In genomic region chr22:17754233-17754925, GRCh38 we compare ENCODE assay signal across 8 cellular contexts. TPM values are rescaled to one million over a fixed set of nuclear protein-coding genes. Genes with fewer than 3 reads are reported as not detected.
DNase-seq lines count a peak whose midpoint lies in the region; ATAC-seq, FAIRE-seq and TF ChIP-seq lines count a peak whose summit lies in the region.
"Had no signal": no experiment of that assay in that cellular context is flagged by ENCODE, and none has a peak within 500 bp of the region (broad histone marks: within the 10 kb centered on the region; RNA-seq: fewer than 3 reads in every experiment).

No MANE protein-coding gene starts in this region.

- POLR2A ChIA-PET in K562 (lab: Yijun Ruan, JAX): interaction anchor here (0.6 kb wide), 1 partner anchor 98 kb away, joined by 3 read pairs; no protein-coding TSS in a partner anchor

- no peak overlapping the region for H3K4me3 ChIP-seq in NB4 (ENCODE audit: low read depth, low read length)
- H3K4me3 ChIP-seq in K562: no peak overlapping the region
- H3K4me3 ChIP-seq in tibial nerve: no peak overlapping the region

- intact Hi-C loops in K562 (cut with micrococcal nuclease): no loop called here
- intact Hi-C loops in natural killer cell (cut with micrococcal nuclease): loop anchor here (1.0 kb wide), 1 partner anchor 31 kb away; no protein-coding TSS in a partner anchor

- ATAC-seq in K562: peak; percentile 30; the same call in 2 of the 3 replicates
- peak; percentile 60 to 67 (median 61) for ATAC-seq in natural killer cell

- TF ChIP-seq CTCF in NB4 (IDR thresholded peaks at IDR 0.05; ENCODE audit: low read depth, low read length): peak; percentile 30
- peak; percentile 12 to 37 (median 16); a peak in 3 of 6 replicates for TF ChIP-seq CTCF in K562 (IDR thresholded peaks at IDR 0.05 in 2 of 3, conservative IDR thresholded peaks at IDR 0.05 in 1 of 3; ENCODE audit: insufficient read depth in 2 of 3, low read depth in 1 of 3, low read length in 3 of 3)
- peak; percentile 14 for TF ChIP-seq CTCF in natural killer cell (IDR thresholded peaks at IDR 0.05)
- TF ChIP-seq CTCF in tibial nerve (IDR thresholded peaks at IDR 0.05): no peak

- BruUV-seq in K562 (replicated peaks; lab: Mats Ljungman, UMichigan): no TSS peak

- H3K9ac ChIP-seq in K562 (ENCODE audit: insufficient read depth in 1 of 2, low read depth in 2 of 2, low read length in 2 of 2): no peak overlapping the region

- TF ChIP-seq POLR2A in NB4 (IDR thresholded peaks at IDR 0.05; ENCODE audit: extremely low read depth, insufficient read length): no peak
- TF ChIP-seq POLR2A in K562 (conservative IDR thresholded peaks at IDR 0.05): no peak
- TF ChIP-seq POLR2A in tibial nerve (IDR thresholded peaks at IDR 0.05): no peak

- H3K27me3 ChIP-seq in K562 (ENCODE audit: control insufficient read depth in 2 of 2, insufficient read depth in 2 of 2, low read length in 2 of 2) (no peaks in the 10 kb centered on the region), tibial nerve (no peaks in the 10 kb centered on the region)

- no peaks in the 10 kb centered on the region for H3K9me3 Mint-ChIP-seq in natural killer cell

- peaks cover 6% of the 10 kb centered on the region for H3K9me1 ChIP-seq in K562 (ENCODE audit: control insufficient read depth, insufficient read depth, low read length)

- H3K27ac ChIP-seq in K562 (ENCODE audit: extremely low read depth, low read depth, low read length): no peak overlapping the region
- no peak overlapping the region for H3K27ac ChIP-seq in caudate nucleus (ENCODE audit: low read depth, low read length)
- no peak overlapping the region for H3K27ac ChIP-seq in tibial nerve

- TF ChIP-seq EP300 in K562 (IDR thresholded peaks at IDR 0.05; ENCODE audit: low read length) (no peak), tibial nerve (IDR thresholded peaks at IDR 0.05) (no peak)

- H3K27ac Mint-ChIP-seq in natural killer cell: peak overlapping the region; percentile 36 to 69

- H3K4me3 Mint-ChIP-seq in natural killer cell: no peak overlapping the region

- FAIRE-seq in K562 (lab: Jason Lieb, UNC): no peak

- CTCF ChIA-PET in K562 (lab: Yijun Ruan, JAX; ENCODE audit: low intra/inter-chr PET ratio): no interaction called here

- no peaks in the 10 kb centered on the region for H3K36me3 Mint-ChIP-seq in natural killer cell

- H4K20me1 ChIP-seq in K562 (replicated peaks; ENCODE audit: control insufficient read depth, insufficient read depth, low read length): no peaks in the 10 kb centered on the region; the same call in 1 of the 2 replicates

- H3K4me1 ChIP-seq in K562 (replicated peaks in 1 of 2; ENCODE audit: control insufficient read depth in 2 of 2, insufficient read depth in 2 of 2, low read length in 2 of 2) (peaks cover 0 to 19% of the 10 kb centered on the region in 2 experiments; a peak in 1 of 5 replicates), tibial nerve (no peaks in the 10 kb centered on the region)

- no peak overlapping the region for H2AFZ ChIP-seq in K562 (ENCODE audit: low read depth, low read length)

- no peaks in the 10 kb centered on the region for H3K27me3 Mint-ChIP-seq in natural killer cell (ENCODE audit: low read depth in 2 of 2)

- H3K79me2 ChIP-seq in K562 (ENCODE audit: control insufficient read depth, insufficient read depth, low read length): peaks cover 44% of the 10 kb centered on the region

- no peak for TF ChIP-seq RAD21 in K562 (CRISPR knock-in tag; conservative IDR thresholded peaks at IDR 0.05 in 1 of 2, IDR thresholded peaks at IDR 0.05 in 1 of 2)

- no peak overlapping the region for H3K4me2 ChIP-seq in K562 (ENCODE audit: insufficient read depth, low read length)

- 0 out of 3 replicates have a peak, but pooled peaks cover 5% of the 10 kb centered on the region for H3K36me3 ChIP-seq in K562 (ENCODE audit: control insufficient read depth, insufficient read depth, low read length)
- H3K36me3 ChIP-seq in tibial nerve: no peaks in the 10 kb centered on the region

- peak; percentile 23 for DNase-seq in EL
- DNase-seq in NB4 (ENCODE audit: low read depth): peak; percentile 41
- no peak for DNase-seq in K562 (ENCODE audit: extremely low read depth in 1 of 4, low spot score in 3 of 4)
- no peak for DNase-seq in natural killer cell
- DNase-seq in dermis blood vessel endothelial cell: no peak
- DNase-seq in caudate nucleus (lab: John Stamatoyannopoulos, UW): no peak
- DNase-seq in tibial nerve (ENCODE audit: low spot score in 2 of 2): no peak
- DNase-seq: foreskin melanocyte had no signal

- H3K9me3 ChIP-seq in K562 (replicated peaks; ENCODE audit: control insufficient read depth, insufficient read depth, low read depth, low read length): no peaks in the 10 kb centered on the region
- no peaks in the 10 kb centered on the region for H3K9me3 ChIP-seq in tibial nerve

- H3K4me1 Mint-ChIP-seq in natural killer cell: peaks cover 20 to 28% of the 10 kb centered on the region in 2 donors

- 88% methylated on average over 13 of the region's 14 CpGs for WGBS in K562 (ENCODE audit: insufficient coverage, low coverage, missing lambda C conversion rate)
- WGBS in tibial nerve, 2 donors: 86 to 93% methylated on average over 11 to 14 of the region's 14 CpGs

- in situ Hi-C loops in K562 (cut with MboI): no loop called here

TF ChIP-seq in K562, 482 proteins besides CTCF, POLR2A, EP300 and RAD21:
- TF ChIP-seq GABPB1 (CRISPR knock-in tag; IDR thresholded peaks at IDR 0.05): no peak
- TF ChIP-seq C11orf30 (IDR thresholded peaks at IDR 0.05; ENCODE audit: low read depth): peak; percentile 61
- peak; percentile 28; the same call in 1 of the 2 replicates for TF ChIP-seq MAFG (tag; conservative IDR thresholded peaks at IDR 0.05)
- 0 out of 2 replicates have a peak, but pooled peaks have one; percentile 17 for TF ChIP-seq POLR2G (IDR thresholded peaks at IDR 0.05; ENCODE audit: low read depth, low read length)
- peak; percentile 82 for TF ChIP-seq ZNF316 (IDR thresholded peaks at IDR 0.05)
- TF ChIP-seq ZNF133 (CRISPR knock-in tag; IDR thresholded peaks at IDR 0.05): no peak
- no peak for TF ChIP-seq HNRNPUL1 (IDR thresholded peaks at IDR 0.05; ENCODE audit: low read length)

RNA-seq across cellular contexts. Expression of gene BID, which starts 19.9 kb away (rescaled TPM):
- total RNA-seq in K562 (2011; cell fraction: chromatin; rRNA removed; ENCODE audit: low replicate concordance): 18.0 and 26.5 TPM in 2 replicates
- 39.3 and 42.0 TPM in 2 replicates for total RNA-seq in K562 (2011; cell fraction: nucleolus; rRNA removed)
- total RNA-seq in K562 (2011; cell fraction: nucleoplasm; rRNA removed): 27.0 and 30.7 TPM in 2 replicates
- 165 and 212 TPM in 2 replicates for total RNA-seq in K562 (2014; rRNA removed)
- total RNA-seq in K562 (2014; rRNA removed; fragmentation: Illumina TruSeq; extraction: Trizol): 25.5 and 26.3 TPM in 2 replicates
- total RNA-seq in K562 (2015; rRNA removed; fragmentation: Illumina TruSeq; extraction: Trizol): 60.4 and 63.7 TPM in 2 replicates
- total RNA-seq in K562 (2021): 94.7 and 99.6 TPM in 2 replicates
- polyA plus RNA-seq in K562 (2011; rRNA removed): 119 and 164 TPM in 2 replicates
- polyA plus RNA-seq in K562 (2011; cell fraction: cytosol; rRNA removed): 249 and 453 TPM in 2 replicates
- polyA plus RNA-seq in K562 (2011; cell fraction: nucleus; rRNA removed): 84.6 and 89.3 TPM in 2 replicates
- polyA plus RNA-seq in K562 (2012): 60.9 and 80.1 TPM in 2 replicates
- polyA plus RNA-seq in K562 (2014; fragmentation: Illumina TruSeq; extraction: Trizol): 35.2 and 84.7 TPM in 2 replicates
- polyA plus RNA-seq in K562 (2014; fragmentation: Nextera tagmentation; extraction: Ambion mirVana): 1 to 10 TPM; 5.2 to 8.9 TPM
- polyA plus RNA-seq in K562 (2014; rRNA removed): 208 and 209 TPM in 2 replicates
- 21.5 and 30.2 TPM in 2 replicates for polyA minus RNA-seq in K562 (2011; rRNA and poly(A)+ RNA removed)
- polyA minus RNA-seq in K562 (2011; cell fraction: cytosol; rRNA and poly(A)+ RNA removed): 46.1 and 91.5 TPM in 2 replicates
- 7.7 and 13.4 TPM in 2 replicates for polyA minus RNA-seq in K562 (2011; cell fraction: nucleus; rRNA and poly(A)+ RNA removed)
- total RNA-seq in natural killer cell: 10 to 100 TPM; 40.9 to 42.4 (median 42.3) TPM
- 45.3 and 79.7 TPM in 2 replicates for total RNA-seq in dermis blood vessel endothelial cell
- 10 to 100 TPM in 2 of 4 donors, 1 to 10 TPM in 2; 6.3 to 47.1 (median 13.7) TPM for total RNA-seq in tibial nerve

Comparison
In these comparisons a context has a peak if more than half of its experiments do, and no peak if none do; other contexts are left out.
1. DNase-seq: peak in EL (single experiment) and NB4 (single experiment); none in K562 (0 of 4), natural killer cell (single experiment), dermis blood vessel endothelial cell (single experiment), caudate nucleus (0 of 61) and tibial nerve (0 of 2).
2. CTCF ChIP-seq: peak in NB4 (single experiment), K562 (3 of 3) and natural killer cell (single experiment); none in tibial nerve (0 of 5).